In genomic region chr4:167100120-167100519, GRCh38 we compare ENCODE assay signal across 10 cellular contexts.
A peak's percentile ranks its signal among the peaks of the same experiment; 100 is the strongest.
DNase-seq lines count a peak whose midpoint lies in the region; ATAC-seq, FAIRE-seq and TF ChIP-seq lines count a peak whose summit lies in the region.
"Had no signal": no experiment of that assay in that cellular context is flagged by ENCODE, and none has a peak within 500 bp of the region (broad histone marks: within the 10 kb centered on the region; RNA-seq: fewer than 3 reads in every experiment).

No MANE protein-coding gene starts in this region.

- H3K27me3 ChIP-seq in endothelial cell of umbilical vein (ENCODE audit: control insufficient read depth in 2 of 2, insufficient read depth in 2 of 2, low read length in 2 of 2): no peaks in the 10 kb centered on the region
- H3K27me3 ChIP-seq: thyroid gland had no signal

- H3K36me3 ChIP-seq in endothelial cell of umbilical vein (ENCODE audit: control insufficient read depth in 2 of 2, extremely low read depth in 1 of 2, insufficient read depth in 2 of 2, low read length in 2 of 2): no peaks in the 10 kb centered on the region
- H3K36me3 ChIP-seq: thyroid gland had no signal

- no peak overlapping the region for H3K4me3 ChIP-seq in endothelial cell of umbilical vein (replicated peaks in 1 of 3; ENCODE audit: insufficient read depth in 1 of 3, low read depth in 1 of 3, low read length in 3 of 3)
- H3K4me3 ChIP-seq: thyroid gland had no signal

- POLR2A ChIA-PET in endothelial cell of umbilical vein (lab: Charles Lee): no interaction called here

- no peak overlapping the region for H2AFZ ChIP-seq in endothelial cell of umbilical vein (ENCODE audit: low read depth, low read length)

- no peak for TF ChIP-seq POLR2A in endothelial cell of umbilical vein (IDR thresholded peaks at IDR 0.05; ENCODE audit: low read depth, low read length)

- H3K27ac ChIP-seq in endothelial cell of umbilical vein (ENCODE audit: insufficient read depth, low read depth, low read length): no peak overlapping the region
- H3K27ac ChIP-seq: thyroid gland had no signal

- no peaks in the 10 kb centered on the region for H4K20me1 ChIP-seq in endothelial cell of umbilical vein (replicated peaks; ENCODE audit: control insufficient read depth, extremely low read depth, insufficient read depth, low read length)

- no peak for TF ChIP-seq CTCF in endothelial cell of umbilical vein (IDR thresholded peaks at IDR 0.05; ENCODE audit: extremely low read depth in 1 of 2, insufficient read depth in 1 of 2, low read depth in 1 of 2, low read length in 2 of 2)

- H3K79me2 ChIP-seq in endothelial cell of umbilical vein (ENCODE audit: control insufficient read depth, insufficient read depth, low read length): no peaks in the 10 kb centered on the region

- dilution Hi-C loops in endothelial cell of umbilical vein (cut with MboI; ENCODE audit: extremely low pct_ligation_motif_present, low sequenced_read_pairs): no loop called here

- H3K4me1 ChIP-seq in endothelial cell of umbilical vein (ENCODE audit: control insufficient read depth, extremely low read depth, insufficient read depth, low read length): no peaks in the 10 kb centered on the region
- H3K4me1 ChIP-seq: thyroid gland had no signal

- no peak overlapping the region for H3K4me2 ChIP-seq in endothelial cell of umbilical vein (ENCODE audit: insufficient read depth, low read length)

- H3K9ac ChIP-seq in endothelial cell of umbilical vein (replicated peaks; ENCODE audit: extremely low read depth, insufficient read depth, low read length): no peak overlapping the region

- ATAC-seq in GM21717 (IDR thresholded peaks at IDR 0.05; ENCODE audit: unreplicated experiment) (peak; percentile 91), GM18502 (IDR thresholded peaks at IDR 0.05; ENCODE audit: poor library complexity, unreplicated experiment) (no peak), HG02571 (IDR thresholded peaks at IDR 0.05; ENCODE audit: unreplicated experiment) (no peak)

- DNase-seq in NCI-H1930 (lab: John Stamatoyannopoulos, UW) (peak; percentile 49 to 76), endothelial cell of umbilical vein (ENCODE audit: low read depth, low spot score) (peak; percentile 39), pons (ENCODE audit: low spot score) (peak; percentile 97)
- no peak for DNase-seq in activated CD4-positive, alpha-beta T cell treated with anti-CD3 and anti-CD28 coated beads for 48 hours
- DNase-seq in activated CD4-positive, alpha-beta T cell treated with anti-CD3 and anti-CD28 coated beads, Interleukin-2, amount 50 U/mL, for 48 hours: no peak
- DNase-seq: activated naive CD4-positive, alpha-beta T cell; thyroid gland had no signal

- H3K9me1 ChIP-seq in endothelial cell of umbilical vein (replicated peaks; ENCODE audit: control insufficient read depth, extremely low read depth, insufficient read depth, low read length): no peaks in the 10 kb centered on the region

- no peaks in the 10 kb centered on the region for H3K9me3 ChIP-seq in endothelial cell of umbilical vein (replicated peaks; ENCODE audit: control insufficient read depth, insufficient read depth, low read length)
- H3K9me3 ChIP-seq: thyroid gland had no signal

- intact Hi-C loops in endothelial cell of umbilical vein (cut with micrococcal nuclease): no loop called here

- CTCF ChIA-PET in endothelial cell of umbilical vein (lab: Charles Lee): interaction anchor here (1.3 kb wide), 1 partner anchor 26 kb away, joined by 4 read pairs; no protein-coding TSS in a partner anchor

- FAIRE-seq in endothelial cell of umbilical vein (lab: Jason Lieb, UNC): peak; percentile 53

- BruUV-seq in endothelial cell of umbilical vein (replicated peaks; lab: Mats Ljungman, UMichigan): no TSS peak

TF ChIP-seq in endothelial cell of umbilical vein, 7 proteins besides CTCF, POLR2A, EP300 and RAD21:
- TF ChIP-seq GATA2 (IDR thresholded peaks at IDR 0.05; ENCODE audit: insufficient read depth, insufficient read length, low read depth, low read length) (no peak), EZH2 (IDR thresholded peaks at IDR 0.05; ENCODE audit: borderline replicate concordance, low read depth, low read length, severe bottlenecking) (no peak), JUN (IDR thresholded peaks at IDR 0.05; ENCODE audit: borderline replicate concordance, insufficient read depth, insufficient read length, low read depth) (peak; percentile 10), FOS (IDR thresholded peaks at IDR 0.05; ENCODE audit: borderline replicate concordance, insufficient read depth, low read length) (peak; percentile 31), MAX (IDR thresholded peaks at IDR 0.05; ENCODE audit: insufficient read depth, insufficient read length) (no peak)

Comparison
In these comparisons a context has a peak if more than half of its experiments do, and no peak if none do; other contexts are left out.
1. DNase-seq: peak in NCI-H1930 (2 of 2), endothelial cell of umbilical vein (single experiment) and pons (single experiment); none in activated CD4-positive, alpha-beta T cell treated with anti-CD3 and anti-CD28 coated beads for 48 hours (single experiment) and activated CD4-positive, alpha-beta T cell treated with anti-CD3 and anti-CD28 coated beads, Interleukin-2, amount 50 U/mL, for 48 hours (0 of 2).